Comparison of ENCODE assay signal across 3 cellular contexts in the genomic region with DNA sequence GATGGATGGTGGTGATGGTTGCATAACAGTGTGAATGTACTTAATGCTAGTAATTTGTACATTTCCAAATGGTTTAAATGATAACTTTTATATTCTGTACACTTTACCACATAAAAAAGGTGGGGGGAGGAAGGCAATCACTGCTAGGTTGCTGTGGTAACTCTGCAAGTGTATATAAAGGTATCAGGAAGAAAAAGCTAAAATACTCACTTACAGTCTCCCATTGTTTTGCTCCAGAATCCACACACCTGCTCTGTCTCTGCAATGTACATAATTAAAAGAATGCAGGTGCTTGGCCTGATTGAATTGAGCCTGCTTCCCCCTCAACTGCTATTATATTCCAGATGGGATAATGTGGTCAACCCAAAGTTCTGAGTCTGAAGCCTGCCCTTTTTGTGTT. TPM values are rescaled to one million over a fixed set of nuclear protein-coding genes. Genes with fewer than 3 reads are reported as not detected.
"Had no signal": no experiment of that assay in that cellular context is flagged by ENCODE, and none has a peak within 500 bp of the region (broad histone marks: within the 10 kb centered on the region; RNA-seq: fewer than 3 reads in every experiment).

No MANE protein-coding gene starts in this region.

RNA-seq across cellular contexts. Expression of gene LGALS9B, which starts 6.7 kb away (rescaled TPM):
- total RNA-seq: LHCN-M2, M059J, MCF 10A had no signal
